ENCODE assay signal across 1 cellular context in genomic region chr14:77120771-77121743, GRCh38.
TF ChIP-seq lines count a peak whose summit lies in the region.

No MANE protein-coding gene starts in this region.

TF ChIP-seq in H1, 55 proteins besides CTCF, POLR2A, EP300 and RAD21:
- TF ChIP-seq ZNF274 (IDR thresholded peaks at IDR 0.05; ENCODE audit: borderline replicate concordance, extremely low read depth, low read length) (no peak), YY1 (IDR thresholded peaks at IDR 0.05; ENCODE audit: low read depth, low read length) (no peak), GTF2F1 (IDR thresholded peaks at IDR 0.05; ENCODE audit: borderline replicate concordance, low read depth, low read length) (no peak), SAP30 (IDR thresholded peaks at IDR 0.05; ENCODE audit: insufficient read depth, insufficient replicate concordance, low read length) (no peak), TEAD4 (IDR thresholded peaks at IDR 0.05; ENCODE audit: low read depth, low read length) (no peak), SIN3A (conservative IDR thresholded peaks at IDR 0.05 in 1 of 2, IDR thresholded peaks at IDR 0.05 in 1 of 2; ENCODE audit: low read depth in 1 of 2, low read length in 2 of 2) (0 out of 4 replicates have a peak, but pooled peaks of 1 of the 2 experiments have one; percentile 24), JUN (IDR thresholded peaks at IDR 0.05; ENCODE audit: low read depth, low read length) (no peak), TAF1 (IDR thresholded peaks at IDR 0.05; ENCODE audit: low read depth, low read length) (0 out of 2 replicates have a peak, but pooled peaks have one; percentile 24), SUZ12 (IDR thresholded peaks at IDR 0.05; ENCODE audit: low read length) (no peak), GABPA (IDR thresholded peaks at IDR 0.05; ENCODE audit: borderline replicate concordance, insufficient read depth, low read length) (no peak), KDM1A (IDR thresholded peaks at IDR 0.05; ENCODE audit: borderline replicate concordance, low read length) (no peak), KDM5A (IDR thresholded peaks at IDR 0.05; ENCODE audit: low read length) (no peak), TBP (IDR thresholded peaks at IDR 0.05; ENCODE audit: low read depth, low read length) (no peak), CBX8 (IDR thresholded peaks at IDR 0.05; ENCODE audit: borderline replicate concordance, low read depth, low read length) (no peak), TCF12 (IDR thresholded peaks at IDR 0.05; ENCODE audit: low read depth, low read length) (no peak), HDAC6 (IDR thresholded peaks at IDR 0.05; ENCODE audit: low read depth, low read length) (no peak), MAX (IDR thresholded peaks at IDR 0.05) (no peak), TAF7 (optimal IDR thresholded peaks at IDR 0.05; ENCODE audit: borderline replicate concordance, low read depth, low read length) (no peak), BACH1 (IDR thresholded peaks at IDR 0.05; ENCODE audit: low read length) (no peak), MAFK (IDR thresholded peaks at IDR 0.05; ENCODE audit: low read depth, low read length) (no peak)
- TF ChIP-seq, protein P1, sequence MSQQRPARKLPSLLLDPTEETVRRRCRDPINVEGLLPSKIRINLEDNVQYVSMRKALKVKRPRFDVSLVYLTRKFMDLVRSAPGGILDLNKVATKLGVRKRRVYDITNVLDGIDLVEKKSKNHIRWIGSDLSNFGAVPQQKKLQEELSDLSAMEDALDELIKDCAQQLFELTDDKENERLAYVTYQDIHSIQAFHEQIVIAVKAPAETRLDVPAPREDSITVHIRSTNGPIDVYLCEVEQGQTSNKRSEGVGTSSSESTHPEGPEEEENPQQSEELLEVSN (IDR thresholded peaks at IDR 0.05): 0 out of 2 replicates have a peak, but pooled peaks have one; percentile 14
TF ChIP-seq in H1: peak in this region for 3.
